22 cellular contexts compared by ENCODE assay signal in genomic region chr12:47412837-47413236, GRCh38.
"Had no signal": no experiment of that assay in that cellular context is flagged by ENCODE, and none has a peak within 500 bp of the region (broad histone marks: within the 10 kb centered on the region; RNA-seq: fewer than 3 reads in every experiment).

No MANE protein-coding gene starts in this region.

- H3K9me3 ChIP-seq: lower lobe of right lung, mucosa of descending colon, right lobe of liver, testis, vagina had no signal

- DNase-seq: activated CD8-positive, alpha-beta memory T cell treated with anti-CD3 and anti-CD28 coated beads for 24 hours; activated CD8-positive, alpha-beta memory T cell treated with anti-CD3 and anti-CD28 coated beads, Interleukin-2, amount 50 U/mL, for 4 hours; central memory CD4-positive, alpha-beta T cell; effector memory CD4-positive, alpha-beta T cell; foreskin keratinocyte; immature natural killer cell; lower lobe of right lung; mesendoderm; mucosa of descending colon; occipital lobe; right lobe of liver; small intestine; stimulated activated CD4-positive, alpha-beta T cell treated with anti-CD3 and anti-CD28 coated beads, Interleukin-2, amount 100 ng/mL, for 24 hours; T-helper 1 cell; T1000; testis had no signal

- H3K36me3 ChIP-seq: lower lobe of right lung, right lobe of liver, vagina had no signal

- H3K27me3 ChIP-seq: foreskin keratinocyte, right lobe of liver, testis, vagina had no signal

- H3K36me3 Mint-ChIP-seq: immature natural killer cell; stimulated activated effector memory CD8-positive, alpha-beta T cell treated with anti-CD3 and anti-CD28 coated beads, Interleukin-12 subunit alpha, Interleukin-12 subunit beta, amount 100 ng/mL, for 72 hours; type B pancreatic cell; WTC11 had no signal

- H3K9me3 Mint-ChIP-seq: immature natural killer cell; stimulated activated effector memory CD8-positive, alpha-beta T cell treated with anti-CD3 and anti-CD28 coated beads, Interleukin-12 subunit alpha, Interleukin-12 subunit beta, amount 100 ng/mL, for 72 hours; type B pancreatic cell had no signal

- H3K4me3 ChIP-seq: lower lobe of right lung, mucosa of descending colon, right lobe of liver, testis, vagina had no signal

- ATAC-seq: foreskin keratinocyte; left lobe of liver; lower lobe of right lung; mucosa of descending colon; right lobe of liver; stimulated activated effector memory CD8-positive, alpha-beta T cell treated with anti-CD3 and anti-CD28 coated beads, Interleukin-12 subunit alpha, Interleukin-12 subunit beta, amount 100 ng/mL, for 72 hours; WTC11 had no signal

- H3K4me1 ChIP-seq: foreskin keratinocyte, right lobe of liver, testis, vagina had no signal

- H3K27ac Mint-ChIP-seq: type B pancreatic cell, WTC11 had no signal

- H3K27ac ChIP-seq: foreskin keratinocyte, lower lobe of right lung, right lobe of liver, testis, vagina had no signal

- H3K4me3 Mint-ChIP-seq: neural crest cell; stimulated activated effector memory CD8-positive, alpha-beta T cell treated with anti-CD3 and anti-CD28 coated beads, Interleukin-12 subunit alpha, Interleukin-12 subunit beta, amount 100 ng/mL, for 72 hours; type B pancreatic cell; WTC11 had no signal
